Comparison of ENCODE assay signal across 1 cellular context in genomic region chr16:29876186-29876577, GRCh38.
TF ChIP-seq lines count a peak whose summit lies in the region.

No MANE protein-coding gene starts in this region.

TF ChIP-seq in IMR-90, 13 proteins besides CTCF, POLR2A, EP300 and RAD21:
- TF ChIP-seq, protein P1, sequence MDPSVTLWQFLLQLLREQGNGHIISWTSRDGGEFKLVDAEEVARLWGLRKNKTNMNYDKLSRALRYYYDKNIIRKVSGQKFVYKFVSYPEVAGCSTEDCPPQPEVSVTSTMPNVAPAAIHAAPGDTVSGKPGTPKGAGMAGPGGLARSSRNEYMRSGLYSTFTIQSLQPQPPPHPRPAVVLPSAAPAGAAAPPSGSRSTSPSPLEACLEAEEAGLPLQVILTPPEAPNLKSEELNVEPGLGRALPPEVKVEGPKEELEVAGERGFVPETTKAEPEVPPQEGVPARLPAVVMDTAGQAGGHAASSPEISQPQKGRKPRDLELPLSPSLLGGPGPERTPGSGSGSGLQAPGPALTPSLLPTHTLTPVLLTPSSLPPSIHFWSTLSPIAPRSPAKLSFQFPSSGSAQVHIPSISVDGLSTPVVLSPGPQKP (IDR thresholded peaks at IDR 0.05; ENCODE audit: borderline replicate concordance, low read depth, low read length), result no peak
- TF ChIP-seq FOS (IDR thresholded peaks at IDR 0.05; ENCODE audit: low read depth, low read length), result no peak
- no peak for TF ChIP-seq MAZ (IDR thresholded peaks at IDR 0.05; ENCODE audit: borderline replicate concordance, low read depth, low read length)
- no peak for TF ChIP-seq USF2 (IDR thresholded peaks at IDR 0.05; ENCODE audit: low read depth, low read length)
- no peak for TF ChIP-seq NFE2L2 (IDR thresholded peaks at IDR 0.05; ENCODE audit: low read depth, low read length)
- no peak for TF ChIP-seq RFX5 (IDR thresholded peaks at IDR 0.05; ENCODE audit: low read depth, low read length)
